ENCODE assay signal across 21 cellular contexts in genomic region chr6:170208171-170208601, GRCh38.
DNase-seq lines count a peak whose midpoint lies in the region; ATAC-seq, FAIRE-seq and TF ChIP-seq lines count a peak whose summit lies in the region.
"Had no signal": no experiment of that assay in that cellular context is flagged by ENCODE, and none has a peak within 500 bp of the region (broad histone marks: within the 10 kb centered on the region; RNA-seq: fewer than 3 reads in every experiment).

No MANE protein-coding gene starts in this region.

- FAIRE-seq in kidney (lab: Jason Lieb, UNC), result no peak
- FAIRE-seq: A549, GM12891, GM19239 had no signal

- intact Hi-C loops in kidney (cut with DNase I), result no loop called here
- intact Hi-C loops in sciatic nerve (cut with DNase I), result no loop called here

- ATAC-seq in sciatic nerve (no peak), HG03432 (IDR thresholded peaks at IDR 0.05; ENCODE audit: unreplicated experiment) (no peak), GM19324 (IDR thresholded peaks at IDR 0.05; ENCODE audit: low FRiP score, unreplicated experiment) (no peak), GM18868 (IDR thresholded peaks at IDR 0.05; ENCODE audit: unreplicated experiment) (no peak)
- ATAC-seq: A549; activated T-helper 17 cell treated with anti-CD3 and anti-CD28 coated beads, Interleukin-2, amount 50 U/mL, for 72 hours; heart left ventricle; stimulated activated naive CD8-positive, alpha-beta T cell treated with anti-CD3 and anti-CD28 coated beads, Interleukin-15, Interleukin-2, amounts not matched to agents 100 U/mL and 50 U/mL, for 24 hours had no signal

- peaks cover 0 to 2% of the 10 kb centered on the region in 2 donors for H3K4me1 ChIP-seq in kidney (ENCODE audit: control insufficient read depth in 1 of 2, insufficient read depth in 1 of 2, low read depth in 1 of 2, low read length in 2 of 2)
- H3K4me1 ChIP-seq: A549, BE2C, heart left ventricle, transverse colon had no signal

- TF ChIP-seq CTCF in kidney (IDR thresholded peaks at IDR 0.05; ENCODE audit: borderline replicate concordance, extremely low read depth, insufficient read depth), result no peak

- H3K27ac ChIP-seq in kidney (ENCODE audit: low read depth in 2 of 2, low read length in 2 of 2), result no peak overlapping the region
- H3K27ac ChIP-seq: A549, heart left ventricle, transverse colon had no signal

- H3K36me3 ChIP-seq in H7 (replicated peaks; ENCODE audit: control insufficient read depth, insufficient read depth, low read length), result no peaks in the 10 kb centered on the region
- no peaks in the 10 kb centered on the region for H3K36me3 ChIP-seq in kidney (ENCODE audit: control insufficient read depth in 1 of 2, insufficient read depth in 2 of 2, low read length in 2 of 2)
- H3K36me3 ChIP-seq: BE2C, heart left ventricle, transverse colon had no signal

- H3K4me3 ChIP-seq in H7 (ENCODE audit: insufficient read depth, low read depth, low read length) (no peak overlapping the region), kidney (ENCODE audit: low read length in 2 of 2) (no peak overlapping the region)
- H3K4me3 ChIP-seq: A549, heart left ventricle, transverse colon had no signal

- H3K9ac ChIP-seq in kidney (ENCODE audit: low read length in 2 of 2), result no peak overlapping the region

- DNase-seq in activated CD8-positive, alpha-beta memory T cell treated with anti-CD3 and anti-CD28 coated beads for 24 hours, result peak; percentile 26
- DNase-seq in activated CD8-positive, alpha-beta memory T cell treated with anti-CD3 and anti-CD28 coated beads, Interleukin-2, amount 50 U/mL, for 4 hours, result no peak
- peak; percentile 39 for DNase-seq in H7
- DNase-seq in kidney, result peak; percentile 39
- peak; percentile 49 for DNase-seq in sciatic nerve (ENCODE audit: low spot score)
- DNase-seq: BE2C; DND-41; NCI-H1930; NCI-H2227 treated with DMSO at 0.1 percent for 48 hours; NCI-H748 treated with DMSO at 0.1 percent for 48 hours; stimulated activated CD4-positive, alpha-beta T cell treated with anti-CD3 and anti-CD28 coated beads, Interleukin-4, amount 100 ng/mL, for 4 hours; stimulated activated naive CD8-positive, alpha-beta T cell treated with anti-CD3 and anti-CD28 coated beads, Interleukin-15, Interleukin-2, amounts not matched to agents 100 U/mL and 50 U/mL, for 24 hours; transverse colon had no signal

- no peaks in the 10 kb centered on the region for H3K27me3 ChIP-seq in H7 (ENCODE audit: control insufficient read depth, insufficient read depth, low read length)
- H3K27me3 ChIP-seq: BE2C, transverse colon had no signal

- H3K9me3 ChIP-seq in kidney (ENCODE audit: control insufficient read depth in 1 of 2, low read length in 2 of 2), result no peaks in the 10 kb centered on the region
- H3K9me3 ChIP-seq: A549, BE2C, transverse colon had no signal
